33 cellular contexts compared by ENCODE assay signal in genomic region chr10:94489107-94489506, GRCh38.
"Had no signal": no experiment of that assay in that cellular context is flagged by ENCODE, and none has a peak within 500 bp of the region (broad histone marks: within the 10 kb centered on the region; RNA-seq: fewer than 3 reads in every experiment).

No MANE protein-coding gene starts in this region.

- H3K36me3 ChIP-seq: adrenal gland, ascending aorta, breast epithelium, cardiac muscle cell had no signal

- H3K27me3 ChIP-seq: adrenal gland, ascending aorta, breast epithelium, cardiac muscle cell, esophagus muscularis mucosa, foreskin keratinocyte, gastrocnemius medialis, heart right ventricle had no signal

- H3K4me3 ChIP-seq: adrenal gland, ascending aorta, breast epithelium, cardiac muscle cell, esophagus muscularis mucosa, gastrocnemius medialis, heart right ventricle had no signal

- ATAC-seq: activated CD4-positive, alpha-beta T cell treated with anti-CD3 and anti-CD28 coated beads for 36 hours; activated CD8-positive, alpha-beta memory T cell treated with anti-CD3 and anti-CD28 coated beads, Interleukin-2, amount 10 ng/mL, durations not matched to agents 7 days and 5 days; activated CD8-positive, alpha-beta T cell treated with anti-CD3 and anti-CD28 coated beads, Interleukin-2, amount 10 ng/mL, durations not matched to agents 7 days and 5 days; activated naive CD8-positive, alpha-beta T cell treated with anti-CD3 and anti-CD28 coated beads, Interleukin-2, amount 50 U/mL, for 24 hours; effector memory CD8-positive, alpha-beta T cell; foreskin keratinocyte; gastrocnemius medialis; T-helper 17 cell had no signal

- DNase-seq: activated B cell treated with CpG ODN at 0.5 μM for 24 hours; activated CD4-positive, alpha-beta memory T cell treated with anti-CD3 and anti-CD28 coated beads for 36 hours; activated CD4-positive, alpha-beta T cell treated with anti-CD3 and anti-CD28 coated beads for 36 hours; activated CD4-positive, alpha-beta T cell treated with anti-CD3 and anti-CD28 coated beads, Interleukin-2, amount 10 ng/mL, durations not matched to agents 24 days and 14 days; activated CD4-positive, CD25-positive, alpha-beta regulatory T cell treated with anti-CD3 and anti-CD28 coated beads, Interleukin-2, amount 50 U/mL, for 72 hours; activated CD8-positive, alpha-beta memory T cell treated with anti-CD3 and anti-CD28 coated beads, Interleukin-2, amount 10 ng/mL, durations not matched to agents 7 days and 5 days; activated CD8-positive, alpha-beta memory T cell treated with anti-CD3 and anti-CD28 coated beads, Interleukin-2, amount 50 U/mL, for 4 hours; activated CD8-positive, alpha-beta T cell treated with anti-CD3 and anti-CD28 coated beads, Interleukin-2, amount 10 ng/mL, durations not matched to agents 7 days and 5 days; activated effector memory CD4-positive, alpha-beta T cell treated with anti-CD3 and anti-CD28 coated beads, Interleukin-2, amount 50 U/mL, for 16 hours; activated naive CD4-positive, alpha-beta T cell treated with anti-CD3 and anti-CD28 coated beads for 36 hours; activated naive CD8-positive, alpha-beta T cell treated with anti-CD3 and anti-CD28 coated beads for 36 hours; activated naive CD8-positive, alpha-beta T cell treated with anti-CD3 and anti-CD28 coated beads, Interleukin-2, amount 50 U/mL, for 24 hours; activated T-cell treated with anti-CD3 and anti-CD28 coated beads, Interleukin-2, amount 50 U/mL, for 1 hour; activated T-cell treated with anti-CD3 and anti-CD28 coated beads, Interleukin-2, amount 50 U/mL, for 48 hours; adrenal gland; cortex of kidney; dermis blood vessel endothelial cell; effector CD4-positive, alpha-beta T cell; effector memory CD8-positive, alpha-beta T cell; erythroblast; foreskin keratinocyte; gastrocnemius medialis; glutamatergic neuron; heart right ventricle; T-helper 1 cell; T-helper 17 cell; T1000; WERI-Rb-1 had no signal

- H3K4me1 ChIP-seq: ascending aorta, breast epithelium, foreskin keratinocyte had no signal

- FAIRE-seq: colon had no signal

- H3K9me3 ChIP-seq: adrenal gland, gastrocnemius medialis had no signal

- H3K27ac ChIP-seq: adrenal gland, ascending aorta, breast epithelium, cardiac muscle cell, esophagus muscularis mucosa, foreskin keratinocyte, gastrocnemius medialis, heart right ventricle, WERI-Rb-1 had no signal
